19 cellular contexts compared by ENCODE assay signal in the genomic region with DNA sequence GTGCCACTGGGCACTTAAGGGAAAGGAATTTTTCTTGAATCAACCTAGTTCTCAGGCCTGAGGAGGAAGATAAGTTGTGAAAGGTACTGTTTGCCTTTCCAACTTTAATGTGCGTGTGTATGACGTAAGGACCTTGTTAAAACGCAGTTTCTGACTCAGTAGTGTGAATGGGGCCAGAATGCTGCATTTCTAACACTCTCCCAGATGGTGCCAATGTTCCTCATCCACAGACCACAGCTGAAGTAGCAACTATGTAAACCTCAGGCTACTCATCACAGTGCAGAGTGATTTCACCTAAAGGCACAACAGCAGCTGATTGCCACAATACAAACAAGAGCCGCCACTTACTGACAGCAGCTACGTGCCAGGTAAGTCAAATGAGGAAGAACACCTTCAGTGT.
DNase-seq lines count a peak whose midpoint lies in the region; ATAC-seq and TF ChIP-seq lines count a peak whose summit lies in the region.
"Had no signal": no experiment of that assay in that cellular context is flagged by ENCODE, and none has a peak within 500 bp of the region (broad histone marks: within the 10 kb centered on the region; RNA-seq: fewer than 3 reads in every experiment).

No MANE protein-coding gene starts in this region.

- H3K36me3 Mint-ChIP-seq in nephron progenitor cell (ENCODE audit: low read depth): no peaks in the 10 kb centered on the region
- H3K36me3 Mint-ChIP-seq in CD4-positive, alpha-beta T cell (ENCODE audit: low read depth): no peaks in the 10 kb centered on the region
- H3K36me3 Mint-ChIP-seq: activated naive CD8-positive, alpha-beta T cell treated with anti-CD3 and anti-CD28 coated beads for 36 hours had no signal

- DNase-seq in DMS53 (lab: John Stamatoyannopoulos, UW): peak; percentile 92
- peak; percentile 77 for DNase-seq in MV-4-11 (lab: John Stamatoyannopoulos, UW)
- peak; percentile 18 for DNase-seq in PC-3
- peak; percentile 31 for DNase-seq in inferior parietal cortex (ENCODE audit: extremely low spot score)
- no peak for DNase-seq in glomerular visceral epithelial cell (ENCODE audit: extremely low spot score)
- DNase-seq in HT-29 (ENCODE audit: low spot score): no peak
- DNase-seq in nephron progenitor cell: no peak
- DNase-seq in CD4-positive, alpha-beta T cell: no peak
- DNase-seq: activated CD4-positive, alpha-beta T cell treated with anti-CD3 and anti-CD28 coated beads, Interleukin-2, amount 50 U/mL, for 48 hours; activated naive CD8-positive, alpha-beta T cell treated with anti-CD3 and anti-CD28 coated beads for 36 hours; activated T-cell treated with anti-CD3 and anti-CD28 coated beads, Interleukin-2, amount 50 U/mL, for 4 hours; Caco-2; kidney; NCI-H226; nucleus accumbens; Peyer's patch; sigmoid colon had no signal

- no peak overlapping the region for H3K4me3 Mint-ChIP-seq in nephron progenitor cell
- no peak overlapping the region for H3K4me3 Mint-ChIP-seq in CD4-positive, alpha-beta T cell
- H3K4me3 Mint-ChIP-seq: activated naive CD8-positive, alpha-beta T cell treated with anti-CD3 and anti-CD28 coated beads for 36 hours; activated T-cell treated with anti-CD3 and anti-CD28 coated beads, Interleukin-2, amount 50 U/mL, for 4 hours had no signal

- no peak overlapping the region for H3K4me3 ChIP-seq in PC-3 (ENCODE audit: low read length)
- H3K4me3 ChIP-seq: breast epithelium, Peyer's patch, sigmoid colon had no signal

- no peaks in the 10 kb centered on the region for H3K36me3 ChIP-seq in PC-3 (ENCODE audit: low read depth, low read length)
- H3K36me3 ChIP-seq: breast epithelium, Peyer's patch, sigmoid colon had no signal

- no peaks in the 10 kb centered on the region for H3K79me2 ChIP-seq in PC-3 (ENCODE audit: low read length)

- BruUV-seq in PC-3 (replicated peaks; lab: Mats Ljungman, UMichigan): no TSS peak

- no peaks in the 10 kb centered on the region for H3K4me1 Mint-ChIP-seq in nephron progenitor cell
- no peaks in the 10 kb centered on the region for H3K4me1 Mint-ChIP-seq in CD4-positive, alpha-beta T cell (ENCODE audit: low read depth)
- H3K4me1 Mint-ChIP-seq: activated naive CD8-positive, alpha-beta T cell treated with anti-CD3 and anti-CD28 coated beads for 36 hours had no signal

- H3K9me2 ChIP-seq in PC-3 (replicated peaks; ENCODE audit: low read length): no peaks in the 10 kb centered on the region

- no peaks in the 10 kb centered on the region for H3K27me3 ChIP-seq in PC-3 (ENCODE audit: low read length)
- no peaks in the 10 kb centered on the region for H3K27me3 ChIP-seq in CD4-positive, alpha-beta T cell (ENCODE audit: control insufficient read depth, insufficient read depth, low read length)
- H3K27me3 ChIP-seq: breast epithelium, Peyer's patch, sigmoid colon had no signal

- peak; percentile 38; the same call in 1 of the 2 replicates for ATAC-seq in PC-3
- no peak for ATAC-seq in CD4-positive, alpha-beta T cell (ENCODE audit: poor library complexity)
- ATAC-seq: activated T-cell treated with anti-CD3 and anti-CD28 coated beads, Interleukin-2, amount 50 U/mL, for 4 hours; HCT116 had no signal

- H3F3A ChIP-seq in PC-3 (ENCODE audit: low read length, unreplicated experiment): no peaks in the 10 kb centered on the region

- POLR2A ChIA-PET in PC-3 (lab: Charles Lee; ENCODE audit: unreplicated experiment): no interaction called here
- POLR2A ChIA-PET in CD4-positive, alpha-beta T cell (lab: Charles Lee): no interaction called here

- H3K4me1 ChIP-seq in PC-3 (ENCODE audit: insufficient read depth, low read length): no peaks in the 10 kb centered on the region
- H3K4me1 ChIP-seq: breast epithelium, Caco-2, Peyer's patch, sigmoid colon had no signal

- no peak overlapping the region for H2AFZ ChIP-seq in PC-3 (ENCODE audit: low read length)

- no peak overlapping the region for H3K9ac ChIP-seq in PC-3 (ENCODE audit: low read length)

- no peaks in the 10 kb centered on the region for H3K9me3 ChIP-seq in PC-3 (ENCODE audit: low read length)
- H3K9me3 ChIP-seq in CD4-positive, alpha-beta T cell (ENCODE audit: control insufficient read depth, low read length): no peaks in the 10 kb centered on the region
- H3K9me3 ChIP-seq: breast epithelium, Caco-2, Peyer's patch, sigmoid colon had no signal

- no peaks in the 10 kb centered on the region for H4K20me1 ChIP-seq in PC-3 (ENCODE audit: low read length)

- no peak overlapping the region for H3K4me2 ChIP-seq in PC-3 (ENCODE audit: low read length)

- intact Hi-C loops in PC-3 (cut with micrococcal nuclease): no loop called here
- intact Hi-C loops in CD4-positive, alpha-beta T cell (cut with DNase I, micrococcal nuclease): no loop called here

- no peak overlapping the region for H3K27ac Mint-ChIP-seq in nephron progenitor cell
- no peak overlapping the region for H3K27ac Mint-ChIP-seq in CD4-positive, alpha-beta T cell
- H3K27ac Mint-ChIP-seq: activated naive CD8-positive, alpha-beta T cell treated with anti-CD3 and anti-CD28 coated beads for 36 hours had no signal

- no peaks in the 10 kb centered on the region for H3K9me3 Mint-ChIP-seq in nephron progenitor cell
- peaks cover 4% of the 10 kb centered on the region for H3K9me3 Mint-ChIP-seq in CD4-positive, alpha-beta T cell
- H3K9me3 Mint-ChIP-seq: activated naive CD8-positive, alpha-beta T cell treated with anti-CD3 and anti-CD28 coated beads for 36 hours; activated T-cell treated with anti-CD3 and anti-CD28 coated beads, Interleukin-2, amount 50 U/mL, for 4 hours had no signal

- TF ChIP-seq CTCF in PC-3 (conservative IDR thresholded peaks at IDR 0.05; ENCODE audit: low read depth, low read length): no peak
- TF ChIP-seq CTCF in nephron progenitor cell (IDR thresholded peaks at IDR 0.05): no peak
- no peak for TF ChIP-seq CTCF in CD4-positive, alpha-beta T cell (IDR thresholded peaks at IDR 0.05)

- CTCF ChIA-PET in PC-3 (lab: Charles Lee): no interaction called here
- CTCF ChIA-PET in CD4-positive, alpha-beta T cell (lab: Charles Lee): no interaction called here

- H3K27me3 Mint-ChIP-seq in nephron progenitor cell (ENCODE audit: low read depth, poor library complexity): no peaks in the 10 kb centered on the region
- no peaks in the 10 kb centered on the region for H3K27me3 Mint-ChIP-seq in CD4-positive, alpha-beta T cell
- H3K27me3 Mint-ChIP-seq: activated naive CD8-positive, alpha-beta T cell treated with anti-CD3 and anti-CD28 coated beads for 36 hours had no signal

- peak overlapping the region; percentile 16; the same call in 1 of the 2 replicates for H3K27ac ChIP-seq in PC-3 (ENCODE audit: low read length)
- no peak overlapping the region for H3K27ac ChIP-seq in CD4-positive, alpha-beta T cell (ENCODE audit: low read depth, low read length)
- H3K27ac ChIP-seq: breast epithelium, Peyer's patch, sigmoid colon had no signal

Comparison
In these comparisons a context has a peak if more than half of its experiments do, and no peak if none do; other contexts are left out.
1. DNase-seq: peak in DMS53 (single experiment), MV-4-11 (single experiment), PC-3 (single experiment) and inferior parietal cortex (single experiment); none in glomerular visceral epithelial cell (single experiment), HT-29 (single experiment), nephron progenitor cell (single experiment) and CD4-positive, alpha-beta T cell (0 of 10).